Comparison of ENCODE assay signal across 19 cellular contexts in genomic region chr10:12476661-12477060, GRCh38.
"Had no signal": no experiment of that assay in that cellular context is flagged by ENCODE, and none has a peak within 500 bp of the region (broad histone marks: within the 10 kb centered on the region; RNA-seq: fewer than 3 reads in every experiment).

No MANE protein-coding gene starts in this region.

- H3K27me3 ChIP-seq: esophagus squamous epithelium, left lung, right lobe of liver, tibial artery, upper lobe of left lung, uterus had no signal

- H3K27me3 Mint-ChIP-seq: naive B cell; stimulated activated memory B cell treated with anti-CD40 and anti-IgM and Interleukin-4, amounts not matched to agents 10 μg/mL and 1 μg/mL and 100 μg/mL, for 72 hours; stimulated activated naive CD8-positive, alpha-beta T cell treated with anti-CD3 and anti-CD28 coated beads, Interleukin-15, Interleukin-2, amounts not matched to agents 100 ng/mL and 50 ng/mL, for 24 hours had no signal

- H3K4me3 Mint-ChIP-seq: immature natural killer cell; naive B cell; nephron; stimulated activated memory B cell treated with anti-CD40 and anti-IgM and Interleukin-4, amounts not matched to agents 10 μg/mL and 1 μg/mL and 100 μg/mL, for 72 hours; stimulated activated naive CD8-positive, alpha-beta T cell treated with anti-CD3 and anti-CD28 coated beads, Interleukin-15, Interleukin-2, amounts not matched to agents 100 ng/mL and 50 ng/mL, for 24 hours had no signal

- H3K9me3 ChIP-seq: esophagus squamous epithelium, left lung, lower lobe of right lung, psoas muscle, right lobe of liver, tibial artery, upper lobe of left lung, uterus had no signal

- H3K4me3 ChIP-seq: esophagus squamous epithelium, left lung, lower lobe of right lung, psoas muscle, right lobe of liver, tibial artery, upper lobe of left lung, uterus had no signal

- H3K4me1 ChIP-seq: esophagus squamous epithelium, left lung, parathyroid adenoma, psoas muscle, tibial artery, uterus had no signal

- H3K9me3 Mint-ChIP-seq: immature natural killer cell, nephron had no signal

- H3K27ac Mint-ChIP-seq: nephron; stimulated activated memory B cell treated with anti-CD40 and anti-IgM and Interleukin-4, amounts not matched to agents 10 μg/mL and 1 μg/mL and 100 μg/mL, for 72 hours; stimulated activated naive CD8-positive, alpha-beta T cell treated with anti-CD3 and anti-CD28 coated beads, Interleukin-15, Interleukin-2, amounts not matched to agents 100 ng/mL and 50 ng/mL, for 24 hours had no signal

- H3K27ac ChIP-seq: esophagus squamous epithelium, left lung, lower lobe of right lung, parathyroid adenoma, psoas muscle, right lobe of liver, tibial artery, upper lobe of left lung, uterus had no signal

- H2AFZ ChIP-seq: parathyroid adenoma had no signal

- DNase-seq: dermis blood vessel endothelial cell; esophagus squamous epithelium; foreskin fibroblast; immature natural killer cell; left lung; lower lobe of right lung; mesendoderm; naive B cell; psoas muscle; retina; right lobe of liver; stimulated activated CD4-positive, alpha-beta T cell treated with anti-CD3 and anti-CD28 coated beads, Interleukin-4, amount 100 ng/mL, for 24 hours; tibial artery; upper lobe of left lung; uterus had no signal

- H3K36me3 ChIP-seq: esophagus squamous epithelium, left lung, lower lobe of right lung, right lobe of liver, tibial artery, upper lobe of left lung, uterus had no signal

- H3K9ac ChIP-seq: parathyroid adenoma had no signal

- ATAC-seq: left lung; lower lobe of right lung; psoas muscle; right lobe of liver; stimulated activated memory B cell treated with anti-CD40 and anti-IgM and Interleukin-4, amounts not matched to agents 10 μg/mL and 1 μg/mL and 100 μg/mL, for 72 hours had no signal
